Comparison of ENCODE assay signal across 1 cellular context in the genomic region with DNA sequence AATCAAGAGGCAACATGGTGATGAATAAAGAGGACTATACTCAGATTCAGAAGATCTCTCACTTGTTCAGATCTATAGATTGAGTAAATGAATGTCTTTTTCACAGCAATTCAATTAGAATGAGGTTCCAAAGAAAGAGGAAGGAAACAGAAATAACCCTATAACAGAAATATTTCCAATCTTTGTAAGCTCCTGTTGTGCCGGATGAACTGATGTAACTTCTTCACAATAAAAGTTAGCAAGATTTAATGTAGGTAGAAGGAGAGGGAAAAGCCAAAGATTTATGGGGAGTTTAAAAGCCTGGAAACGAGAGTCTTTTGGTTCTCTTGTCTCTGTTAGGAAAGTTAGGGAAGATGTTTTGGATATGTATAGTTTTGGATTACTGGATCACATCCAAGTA.
TF ChIP-seq lines count a peak whose summit lies in the region.

No MANE protein-coding gene starts in this region.

TF ChIP-seq in WTC11, 78 proteins besides CTCF, POLR2A, EP300 and RAD21 (continued from another document):
- TF ChIP-seq, protein P1, sequence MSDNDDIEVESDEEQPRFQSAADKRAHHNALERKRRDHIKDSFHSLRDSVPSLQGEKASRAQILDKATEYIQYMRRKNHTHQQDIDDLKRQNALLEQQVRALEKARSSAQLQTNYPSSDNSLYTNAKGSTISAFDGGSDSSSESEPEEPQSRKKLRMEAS (CRISPR knock-in tag; IDR thresholded peaks at IDR 0.05) = no peak
- no peak for TF ChIP-seq SMAD3 (CRISPR knock-in tag; IDR thresholded peaks at IDR 0.05; ENCODE audit: borderline replicate concordance)
- no peak for TF ChIP-seq TEAD4 (CRISPR knock-in tag; IDR thresholded peaks at IDR 0.05)
- no peak for TF ChIP-seq ELF4 (CRISPR knock-in tag; IDR thresholded peaks at IDR 0.05; ENCODE audit: low read depth)
